Comparison of ENCODE assay signal across 8 cellular contexts in the genomic region with DNA sequence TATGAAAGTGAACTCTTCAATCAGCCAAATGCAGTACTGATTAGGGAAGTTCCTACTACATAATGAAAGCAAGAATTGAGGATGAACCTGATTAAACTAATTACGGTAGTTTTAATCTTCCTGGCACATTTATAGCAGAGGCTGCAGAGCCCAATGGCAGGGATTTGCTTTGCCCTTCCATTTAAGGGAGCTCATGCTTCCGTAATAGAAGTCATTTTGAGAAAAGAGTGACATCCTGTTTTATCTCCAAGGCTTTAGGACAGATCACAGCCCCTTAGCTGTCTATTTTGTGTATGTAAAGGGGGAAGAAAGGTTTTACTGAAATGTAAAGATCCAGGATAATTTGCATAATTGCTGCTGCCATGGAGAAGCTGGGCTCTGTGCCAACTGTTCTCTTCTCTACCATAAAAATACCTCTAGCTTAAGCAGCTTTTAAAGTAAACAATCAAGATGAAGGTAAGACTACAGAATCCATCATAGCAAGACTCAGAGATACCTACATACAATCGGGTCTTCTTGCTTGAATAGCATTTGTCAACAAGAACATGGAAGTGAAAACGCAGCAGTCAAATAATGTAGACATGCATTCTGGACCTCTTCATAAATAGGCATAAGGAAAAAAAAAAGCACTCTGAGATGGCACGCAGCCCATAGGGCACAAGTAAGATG.
DNase-seq lines count a peak whose midpoint lies in the region; ATAC-seq and TF ChIP-seq lines count a peak whose summit lies in the region.

No MANE protein-coding gene starts in this region.

- ATAC-seq in left cardiac atrium (peak; percentile 50 to 51), HG03108 (IDR thresholded peaks at IDR 0.05; ENCODE audit: unreplicated experiment) (no peak), HG02623 (IDR thresholded peaks at IDR 0.05; ENCODE audit: unreplicated experiment) (no peak)

- CTCF ChIA-PET in GM10248 (lab: Yijun Ruan, JAX) = interaction anchor here (0.9 to 3.1 kb wide), 11 partner anchors 9 to 250 kb away, joined by 3 to 10 read pairs (median 4); no protein-coding TSS in a partner anchor

- intact Hi-C loops in left cardiac atrium (cut with DNase I) = no loop called here

- in situ Hi-C loops in KBM-7 (cut with MboI; ENCODE audit: low pct_unique_long_range_greater_than_20kb, low sequenced_read_pairs) = no loop called here

- peak; percentile 24 for DNase-seq in GM10248 (ENCODE audit: extremely low spot score)
- DNase-seq in KBM-7 = peak; percentile 56
- peak; percentile 84 for DNase-seq in OCI-M1 (lab: John Stamatoyannopoulos, UW)
- no peak for DNase-seq in left cardiac atrium
- no peak for DNase-seq in AG08395 (ENCODE audit: low spot score)
- DNase-seq in occipital lobe (lab: John Stamatoyannopoulos, UW) = no peak

- no peak for TF ChIP-seq CTCF in GM10248 (IDR thresholded peaks at IDR 0.05; ENCODE audit: control extremely low read depth, extremely low read depth, low read depth, missing control alignments)

- POLR2A ChIA-PET in GM10248 (lab: Yijun Ruan, JAX) = interaction anchor here (0.7 kb wide), 1 partner anchor 28 kb away, joined by 4 read pairs; no protein-coding TSS in a partner anchor

Comparison
In these comparisons a context has a peak if more than half of its experiments do, and no peak if none do; other contexts are left out.
1. DNase-seq: peak in GM10248 (single experiment), KBM-7 (single experiment) and OCI-M1 (single experiment); none in left cardiac atrium (single experiment), AG08395 (single experiment) and occipital lobe (single experiment).
2. ATAC-seq: peak in left cardiac atrium (2 of 2); none in HG03108 (single experiment) and HG02623 (single experiment).